ENCODE assay signal across 22 cellular contexts in the genomic region with DNA sequence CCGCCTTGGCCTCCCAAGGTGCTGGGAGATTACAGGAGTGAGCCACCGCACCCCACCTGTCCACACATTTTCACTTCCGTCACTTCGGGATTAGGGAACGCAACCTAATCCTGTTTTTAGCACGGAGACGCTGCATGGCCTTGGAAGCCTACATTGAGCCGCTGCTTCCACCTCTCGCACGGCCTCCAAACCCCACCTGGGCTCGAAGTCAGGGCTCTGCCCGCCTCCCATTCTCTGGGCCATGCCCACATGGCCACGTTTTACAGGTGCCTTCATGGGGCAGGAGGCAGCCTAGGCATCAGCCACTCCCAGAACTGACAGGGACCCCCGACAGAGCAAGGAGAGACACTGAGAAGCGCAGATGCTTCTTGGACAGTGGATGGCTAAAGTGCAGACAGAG.
"Had no signal": no experiment of that assay in that cellular context is flagged by ENCODE, and none has a peak within 500 bp of the region (broad histone marks: within the 10 kb centered on the region; RNA-seq: fewer than 3 reads in every experiment).

No MANE protein-coding gene starts in this region.

- H3K27ac Mint-ChIP-seq: effector memory CD8-positive, alpha-beta T cell; immature natural killer cell; naive B cell; nephron; stimulated activated naive B cell treated with anti-CD40 and anti-IgM and Interleukin-4, amounts not matched to agents 10 μg/mL and 1 μg/mL and 100 μg/mL, for 72 hours; stimulated activated naive CD8-positive, alpha-beta T cell treated with anti-CD3 and anti-CD28 coated beads, Interleukin-15, amount 100 ng/mL, for 72 hours had no signal

- H3K4me1 Mint-ChIP-seq: immature natural killer cell, naive B cell had no signal

- H3K9me3 Mint-ChIP-seq: effector memory CD8-positive, alpha-beta T cell; immature natural killer cell; nephron had no signal

- H3K36me3 ChIP-seq: thoracic aorta, uterus had no signal

- H3K4me1 ChIP-seq: foreskin keratinocyte, uterus had no signal

- ATAC-seq: effector memory CD8-positive, alpha-beta T cell; foreskin keratinocyte; left cardiac atrium; left ventricle myocardium superior; sciatic nerve; stimulated activated naive B cell treated with anti-CD40 and anti-IgM and Interleukin-4, amounts not matched to agents 10 μg/mL and 1 μg/mL and 100 μg/mL, for 72 hours; stimulated activated naive CD8-positive, alpha-beta T cell treated with anti-CD3 and anti-CD28 coated beads, Interleukin-15, amount 100 ng/mL, for 72 hours had no signal

- H3K9me3 ChIP-seq: thoracic aorta, uterus had no signal

- H3K27me3 ChIP-seq: foreskin keratinocyte, uterus had no signal

- H3K27ac ChIP-seq: foreskin keratinocyte, skin epidermis, thoracic aorta, uterus had no signal

- H3K4me3 Mint-ChIP-seq: effector memory CD8-positive, alpha-beta T cell; immature natural killer cell; nephron; stimulated activated naive B cell treated with anti-CD40 and anti-IgM and Interleukin-4, amounts not matched to agents 10 μg/mL and 1 μg/mL and 100 μg/mL, for 72 hours; stimulated activated naive CD8-positive, alpha-beta T cell treated with anti-CD3 and anti-CD28 coated beads, Interleukin-15, amount 100 ng/mL, for 72 hours had no signal

- DNase-seq: effector memory CD8-positive, alpha-beta T cell; erythroblast; foreskin keratinocyte; immature natural killer cell; kidney; left cardiac atrium; left ventricle myocardium superior; mesenchymal stem cell; naive B cell; occipital lobe; stimulated activated CD4-positive, alpha-beta T cell treated with anti-CD3 and anti-CD28 coated beads, Interleukin-2, amount 100 ng/mL, for 24 hours; stimulated activated CD4-positive, alpha-beta T cell treated with anti-CD3 and anti-CD28 coated beads, Interleukin-4, amount 100 ng/mL, for 4 hours; stimulated activated naive B cell treated with anti-CD40 and anti-IgM and Interleukin-4, amounts not matched to agents 10 μg/mL and 1 μg/mL and 100 μg/mL, for 72 hours; stimulated activated naive CD8-positive, alpha-beta T cell treated with anti-CD3 and anti-CD28 coated beads, Interleukin-15, amount 100 ng/mL, for 72 hours; substantia nigra; trophoblast cell; uterus had no signal

- H3K27me3 Mint-ChIP-seq: stimulated activated naive CD8-positive, alpha-beta T cell treated with anti-CD3 and anti-CD28 coated beads, Interleukin-15, amount 100 ng/mL, for 72 hours had no signal

- H3K4me3 ChIP-seq: lung, skin epidermis, thoracic aorta, uterus had no signal

- H3K36me3 Mint-ChIP-seq: immature natural killer cell had no signal
